13 cellular contexts compared by ENCODE assay signal in the genomic region with DNA sequence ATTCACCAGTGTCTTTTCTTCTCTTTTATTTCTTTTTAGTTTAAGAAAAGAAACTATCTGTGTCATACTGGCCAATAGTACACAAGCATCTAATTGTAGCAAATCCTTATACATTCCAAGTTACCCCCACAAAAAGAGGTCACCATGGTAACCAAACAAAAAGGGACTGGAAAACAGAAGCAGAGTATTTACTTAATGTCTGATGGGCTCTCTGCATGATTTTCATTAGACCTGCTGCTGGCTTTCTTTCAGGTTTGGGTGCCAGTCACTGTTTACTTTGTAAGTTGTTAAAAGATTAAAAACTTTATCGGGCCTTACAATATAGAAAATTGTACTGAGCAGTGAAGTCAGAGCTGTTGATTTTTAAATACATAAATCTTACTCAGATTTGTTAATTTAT.
A peak's percentile ranks its signal among the peaks of the same experiment; 100 is the strongest.
DNase-seq lines count a peak whose midpoint lies in the region; ATAC-seq and TF ChIP-seq lines count a peak whose summit lies in the region.
"Had no signal": no experiment of that assay in that cellular context is flagged by ENCODE, and none has a peak within 500 bp of the region (broad histone marks: within the 10 kb centered on the region; RNA-seq: fewer than 3 reads in every experiment).

No MANE protein-coding gene starts in this region.

- no peaks in the 10 kb centered on the region for H3K9me3 ChIP-seq in PC-3 (ENCODE audit: low read length)
- no peaks in the 10 kb centered on the region for H3K9me3 ChIP-seq in left lung
- no peaks in the 10 kb centered on the region for H3K9me3 ChIP-seq in colonic mucosa
- H3K9me3 ChIP-seq: prostate gland, upper lobe of left lung had no signal

- peak; percentile 53 for ATAC-seq in PC-3
- peak; percentile 87 for ATAC-seq in left lung
- ATAC-seq: activated CD8-positive, alpha-beta T cell treated with anti-CD3 and anti-CD28 coated beads, Interleukin-2, amount 10 ng/mL, durations not matched to agents 7 days and 5 days had no signal

- H3K27ac Mint-ChIP-seq in Calu3 (ENCODE audit: unreplicated experiment) (peak overlapping the region; percentile 47), HFFc6 (no peak overlapping the region)
- H3K27ac Mint-ChIP-seq: activated CD8-positive, alpha-beta T cell treated with anti-CD3 and anti-CD28 coated beads, Interleukin-2, amount 10 ng/mL, durations not matched to agents 7 days and 5 days had no signal

- H3K4me1 ChIP-seq in PC-3 (ENCODE audit: insufficient read depth, low read length) (peaks cover 17% of the 10 kb centered on the region), left lung (no peaks in the 10 kb centered on the region), colonic mucosa (no peaks in the 10 kb centered on the region)
- H3K4me1 ChIP-seq: prostate gland had no signal

- POLR2A ChIA-PET in PC-3 (lab: Charles Lee; ENCODE audit: unreplicated experiment) = interaction anchor here (0.7 kb wide), 1 partner anchor 71 kb away, joined by 4 read pairs; no protein-coding TSS in a partner anchor
- POLR2A ChIA-PET in GM10248 (lab: Yijun Ruan, JAX) = interaction anchor here (0.5 kb wide), 1 partner anchor 1417 kb away, joined by 6 read pairs; no protein-coding TSS in a partner anchor

- no peaks in the 10 kb centered on the region for H3K36me3 Mint-ChIP-seq in Calu3 (ENCODE audit: insufficient read depth, unreplicated experiment)
- no peaks in the 10 kb centered on the region for H3K36me3 Mint-ChIP-seq in HFFc6 (ENCODE audit: low read depth)

- H3K9me3 Mint-ChIP-seq in Calu3 (ENCODE audit: low read depth, unreplicated experiment) (no peaks in the 10 kb centered on the region), HFFc6 (peaks cover 5% of the 10 kb centered on the region)

- no peak overlapping the region for H3K27ac ChIP-seq in PC-3 (ENCODE audit: low read length)
- peak overlapping the region in 1 of 2 donors; percentile 7 for H3K27ac ChIP-seq in left lung
- H3K27ac ChIP-seq in colonic mucosa = no peak overlapping the region
- H3K27ac ChIP-seq: prostate gland, upper lobe of left lung had no signal

- H3K27me3 Mint-ChIP-seq in Calu3 (ENCODE audit: unreplicated experiment) = no peaks in the 10 kb centered on the region
- no peaks in the 10 kb centered on the region; the same call in 1 of the 2 replicates for H3K27me3 Mint-ChIP-seq in HFFc6 (ENCODE audit: insufficient read depth)

- H3K27me3 ChIP-seq in PC-3 (ENCODE audit: low read length) (peaks cover 9% of the 10 kb centered on the region), left lung (no peaks in the 10 kb centered on the region), colonic mucosa (no peaks in the 10 kb centered on the region)
- H3K27me3 ChIP-seq: upper lobe of left lung had no signal

- BruUV-seq in Calu3 (replicated peaks; lab: Mats Ljungman, UMichigan) (no TSS peak), PC-3 (replicated peaks; lab: Mats Ljungman, UMichigan) (no TSS peak)

- H4K20me1 ChIP-seq in PC-3 (ENCODE audit: low read length) = no peaks in the 10 kb centered on the region

- TF ChIP-seq CTCF in Calu3 (IDR thresholded peaks at IDR 0.05; ENCODE audit: unreplicated experiment) (no peak), PC-3 (conservative IDR thresholded peaks at IDR 0.05; ENCODE audit: low read depth, low read length) (no peak), left lung (IDR thresholded peaks at IDR 0.05) (no peak), GM10248 (IDR thresholded peaks at IDR 0.05; ENCODE audit: control extremely low read depth, extremely low read depth, low read depth, missing control alignments) (no peak), HFFc6 (IDR thresholded peaks at IDR 0.05) (no peak), colonic mucosa (IDR thresholded peaks at IDR 0.05) (no peak)

- H3K9me2 ChIP-seq in PC-3 (replicated peaks; ENCODE audit: low read length) = no peaks in the 10 kb centered on the region

- CTCF ChIA-PET in Calu3 (lab: Charles Lee) = interaction anchor here (0.6 to 2.3 kb wide), 2 partner anchors 120 to 140 kb away, joined by 4 to 9 read pairs; no protein-coding TSS in a partner anchor
- CTCF ChIA-PET in PC-3 (lab: Charles Lee) = no interaction called here
- CTCF ChIA-PET in GM10248 (lab: Yijun Ruan, JAX) = interaction anchor here (0.6 to 1.9 kb wide), 3 partner anchors 9 to 296 kb away, joined by 3 to 5 read pairs (median 3); no protein-coding TSS in a partner anchor

- peaks cover 13% of the 10 kb centered on the region for H3K4me1 Mint-ChIP-seq in Calu3 (ENCODE audit: low read depth, unreplicated experiment)
- no peaks in the 10 kb centered on the region; the same call in 1 of the 2 replicates for H3K4me1 Mint-ChIP-seq in HFFc6 (ENCODE audit: low read depth)

- no peaks in the 10 kb centered on the region for H3K79me2 ChIP-seq in PC-3 (ENCODE audit: low read length)

- no peak overlapping the region for H3K4me2 ChIP-seq in PC-3 (ENCODE audit: low read length)

- no peak overlapping the region for H2AFZ ChIP-seq in PC-3 (ENCODE audit: low read length)

- intact Hi-C loops in Calu3 (cut with micrococcal nuclease; ENCODE audit: unreplicated experiment) (loop anchor here (10.0 kb wide), 1 partner anchor 265 kb away; no protein-coding TSS in a partner anchor), PC-3 (cut with micrococcal nuclease) (loop anchor here (5.0 kb wide), 1 partner anchor 123 kb away; the partner anchor contains the start of gene BRMS1L), left lung (cut with DNase I) (no loop called here), colonic mucosa (cut with DNase I) (no loop called here)

- H3F3A ChIP-seq in PC-3 (ENCODE audit: low read length, unreplicated experiment) = no peaks in the 10 kb centered on the region

- H3K4me3 Mint-ChIP-seq in Calu3 (ENCODE audit: low read depth, unreplicated experiment) = no peak overlapping the region
- no peak overlapping the region for H3K4me3 Mint-ChIP-seq in HFFc6
- H3K4me3 Mint-ChIP-seq: activated CD8-positive, alpha-beta T cell treated with anti-CD3 and anti-CD28 coated beads, Interleukin-2, amount 10 ng/mL, durations not matched to agents 7 days and 5 days had no signal

- DNase-seq in Calu3 (peak; percentile 43), NCI-H1092 treated with DMSO at 0.1 percent for 48 hours (lab: John Stamatoyannopoulos, UW) (peak; percentile 96), PC-3 (peak; percentile 61), left lung (peak in 1 of 2 donors; percentile 45), GM10248 (ENCODE audit: extremely low spot score) (no peak), NCI-H128 (lab: John Stamatoyannopoulos, UW; ENCODE audit: unreplicated experiment) (no peak), HFFc6 (no peak), colonic mucosa (no peak)
- DNase-seq: activated CD8-positive, alpha-beta T cell treated with anti-CD3 and anti-CD28 coated beads, Interleukin-2, amount 10 ng/mL, durations not matched to agents 7 days and 5 days; foreskin fibroblast; stimulated activated CD4-positive, alpha-beta T cell treated with anti-CD3 and anti-CD28 coated beads, Interleukin-2, amount 100 ng/mL, for 24 hours; upper lobe of left lung had no signal

- H3K4me3 ChIP-seq in PC-3 (ENCODE audit: low read length) = no peak overlapping the region
- no peak overlapping the region for H3K4me3 ChIP-seq in left lung
- no peak overlapping the region for H3K4me3 ChIP-seq in colonic mucosa
- H3K4me3 ChIP-seq: prostate gland, upper lobe of left lung had no signal

- H3K9ac ChIP-seq in PC-3 (ENCODE audit: low read length) = no peak overlapping the region
- no peak overlapping the region for H3K9ac ChIP-seq in colonic mucosa (ENCODE audit: low read depth in 2 of 2, low read length in 2 of 2)

- H3K36me3 ChIP-seq in PC-3 (ENCODE audit: low read depth, low read length) (no peaks in the 10 kb centered on the region), left lung (no peaks in the 10 kb centered on the region), colonic mucosa (no peaks in the 10 kb centered on the region)
- H3K36me3 ChIP-seq: prostate gland, upper lobe of left lung had no signal

Comparison
In these comparisons a context has a peak if more than half of its experiments do, and no peak if none do; other contexts are left out.
1. DNase-seq: peak in Calu3 (single experiment), NCI-H1092 treated with DMSO at 0.1 percent for 48 hours (single experiment) and PC-3 (single experiment); none in GM10248 (single experiment), NCI-H128 (single experiment), HFFc6 (single experiment) and colonic mucosa (single experiment).
2. intact Hi-C loops: an anchor here in Calu3 (10.0 kb wide) and PC-3 (5.0 kb wide); none called in left lung and colonic mucosa.